Comparison of ENCODE assay signal across 8 cellular contexts in genomic region chr2:46985512-46985911, GRCh38. TPM values are rescaled to one million over a fixed set of nuclear protein-coding genes. Genes with fewer than 3 reads are reported as not detected.
DNase-seq lines count a peak whose midpoint lies in the region; ATAC-seq and TF ChIP-seq lines count a peak whose summit lies in the region.

No MANE protein-coding gene starts in this region.

- CTCF ChIA-PET in activated naive CD4-positive, alpha-beta T cell treated with anti-CD3 and anti-CD28 coated beads, Interleukin-2, amount 10 ng/mL, durations not matched to agents 7 days and 5 days (lab: Charles Lee) = no interaction called here

- peaks cover 66% of the 10 kb centered on the region for H3K4me1 Mint-ChIP-seq in activated naive CD4-positive, alpha-beta T cell treated with anti-CD3 and anti-CD28 coated beads, Interleukin-2, amount 10 ng/mL, durations not matched to agents 7 days and 5 days
- peaks cover 31% of the 10 kb centered on the region for H3K4me1 Mint-ChIP-seq in endodermal cell

- H3K9me3 ChIP-seq in mucosa of rectum (ENCODE audit: control insufficient read depth in 2 of 2, low read length in 2 of 2) = no peaks in the 10 kb centered on the region
- H3K9me3 ChIP-seq in endodermal cell (ENCODE audit: control insufficient read depth, low read length) = no peaks in the 10 kb centered on the region

- H3K27ac ChIP-seq in mucosa of rectum (ENCODE audit: low read depth in 2 of 2, low read length in 2 of 2) (peak overlapping the region; percentile 74 to 82), endodermal cell (ENCODE audit: low read depth, low read length) (no peak overlapping the region)

- DNase-seq in activated naive CD4-positive, alpha-beta T cell treated with anti-CD3 and anti-CD28 coated beads, Interleukin-2, amount 10 ng/mL, durations not matched to agents 7 days and 5 days = peak; percentile 37
- DNase-seq in SHP77 (lab: John Stamatoyannopoulos, UW) (no peak), endodermal cell (no peak), NCI-H345 (lab: John Stamatoyannopoulos, UW) (no peak)

- peaks cover 19% of the 10 kb centered on the region for H3K36me3 Mint-ChIP-seq in activated naive CD4-positive, alpha-beta T cell treated with anti-CD3 and anti-CD28 coated beads, Interleukin-2, amount 10 ng/mL, durations not matched to agents 7 days and 5 days
- peaks cover 2% of the 10 kb centered on the region for H3K36me3 Mint-ChIP-seq in endodermal cell (ENCODE audit: low read depth)

- no peaks in the 10 kb centered on the region for H3K27me3 ChIP-seq in mucosa of rectum (ENCODE audit: control insufficient read depth in 2 of 2, insufficient read depth in 2 of 2, low read length in 2 of 2)
- no peaks in the 10 kb centered on the region for H3K27me3 ChIP-seq in endodermal cell (ENCODE audit: control insufficient read depth, insufficient read depth, low read length, poor library complexity, severe bottlenecking)

- H3K27ac Mint-ChIP-seq in activated naive CD4-positive, alpha-beta T cell treated with anti-CD3 and anti-CD28 coated beads, Interleukin-2, amount 10 ng/mL, durations not matched to agents 7 days and 5 days = peak overlapping the region; percentile 96
- no peak overlapping the region for H3K27ac Mint-ChIP-seq in endodermal cell

- H3K4me3 ChIP-seq in mucosa of rectum (ENCODE audit: low read length in 2 of 2) (no peak overlapping the region), endodermal cell (ENCODE audit: low read length) (no peak overlapping the region)

- H3K27me3 Mint-ChIP-seq in activated naive CD4-positive, alpha-beta T cell treated with anti-CD3 and anti-CD28 coated beads, Interleukin-2, amount 10 ng/mL, durations not matched to agents 7 days and 5 days = no peaks in the 10 kb centered on the region
- no peaks in the 10 kb centered on the region for H3K27me3 Mint-ChIP-seq in endodermal cell (ENCODE audit: insufficient read depth)

- H3K4me1 ChIP-seq in mucosa of rectum (ENCODE audit: control insufficient read depth in 2 of 2, insufficient read depth in 2 of 2, low read length in 2 of 2) (peaks cover 46 to 65% of the 10 kb centered on the region in 2 donors), endodermal cell (ENCODE audit: control insufficient read depth, insufficient read depth, low read length) (peaks cover 13% of the 10 kb centered on the region)

- peak overlapping the region; percentile 61 for H3K4me3 Mint-ChIP-seq in activated naive CD4-positive, alpha-beta T cell treated with anti-CD3 and anti-CD28 coated beads, Interleukin-2, amount 10 ng/mL, durations not matched to agents 7 days and 5 days
- no peak overlapping the region for H3K4me3 Mint-ChIP-seq in endodermal cell

- WGBS in endodermal cell (ENCODE audit: insufficient coverage in 1 of 2, insufficient read length in 1 of 2), 2 experiments = 92 to 100% methylated on average over 1 to 2 of the region's 2 CpGs

- ATAC-seq in GM18499 (IDR thresholded peaks at IDR 0.05; ENCODE audit: insufficient read depth, unreplicated experiment) = peak; percentile 19
- ATAC-seq in HG03175 (IDR thresholded peaks at IDR 0.05; ENCODE audit: unreplicated experiment) = peak; percentile 32
- no peak for ATAC-seq in HG03139 (IDR thresholded peaks at IDR 0.05; ENCODE audit: unreplicated experiment)

- no peaks in the 10 kb centered on the region for H3K9me3 Mint-ChIP-seq in activated naive CD4-positive, alpha-beta T cell treated with anti-CD3 and anti-CD28 coated beads, Interleukin-2, amount 10 ng/mL, durations not matched to agents 7 days and 5 days
- H3K9me3 Mint-ChIP-seq in endodermal cell = no peaks in the 10 kb centered on the region

- H3K36me3 ChIP-seq in mucosa of rectum (ENCODE audit: control insufficient read depth in 2 of 2, insufficient read depth in 2 of 2, low read length in 2 of 2) (peaks cover 0 to 4% of the 10 kb centered on the region in 2 donors), endodermal cell (ENCODE audit: control insufficient read depth, insufficient read depth, low read length) (no peaks in the 10 kb centered on the region)

- peak overlapping the region; percentile 47 to 72 for H3K9ac ChIP-seq in mucosa of rectum (ENCODE audit: low read depth in 1 of 2, low read length in 2 of 2)
- H3K9ac ChIP-seq in endodermal cell (ENCODE audit: extremely low read depth, low read length, poor library complexity, severe bottlenecking) = no peak overlapping the region

- TF ChIP-seq CTCF in endodermal cell (conservative IDR thresholded peaks at IDR 0.05) = no peak

RNA-seq across cellular contexts. Expression of gene TTC7A, which starts 44.5 kb away (rescaled TPM):
- total RNA-seq in endodermal cell = 10 to 100 TPM; 11.9 to 17.6 TPM
- polyA plus RNA-seq in endodermal cell (2013, experiment 1 of 2) = 9.7 TPM
- 9.9 TPM for polyA plus RNA-seq in endodermal cell (2013, experiment 2 of 2)
